ENCODE assay signal across 1 cellular context in the genomic region with DNA sequence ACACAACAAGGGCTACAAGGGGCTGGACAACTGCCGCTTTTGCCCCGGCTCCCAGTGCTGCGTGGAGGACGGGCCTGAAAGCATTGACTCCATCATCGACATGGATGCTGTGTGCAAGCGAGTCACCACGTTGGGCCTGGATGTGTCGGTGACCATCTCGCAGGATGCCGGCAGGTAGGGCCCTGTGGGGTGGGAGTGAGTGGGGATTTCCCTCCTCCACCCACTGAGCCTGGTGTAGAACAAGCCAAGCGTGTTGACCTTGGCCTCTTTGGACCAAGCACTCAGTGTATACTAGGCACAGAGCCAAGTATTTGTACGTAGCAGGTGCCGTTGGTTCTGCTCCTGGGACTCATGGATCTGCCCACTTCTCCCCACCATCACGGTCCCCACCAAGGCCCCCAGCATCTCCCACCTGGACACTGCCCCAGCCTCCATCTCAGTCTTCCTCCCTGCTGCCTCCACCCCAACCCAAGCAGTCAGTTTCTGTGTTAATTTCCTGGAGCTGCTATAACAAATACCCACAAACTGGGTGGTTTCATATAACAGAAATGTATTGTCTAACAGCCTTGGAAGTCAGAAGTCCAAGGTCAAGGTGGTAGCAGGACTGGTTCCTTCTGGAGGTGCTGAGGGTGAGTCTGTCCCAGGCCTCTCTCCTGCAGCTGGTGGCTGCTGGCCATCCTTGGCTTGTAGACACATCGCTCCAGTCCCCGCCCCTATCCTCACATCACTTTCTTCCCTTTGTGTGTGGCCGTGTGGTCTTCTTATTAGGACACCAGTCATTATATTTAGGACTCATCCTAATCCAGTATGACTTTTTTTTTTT.
TF ChIP-seq lines count a peak whose summit lies in the region.

No MANE protein-coding gene starts in this region.

TF ChIP-seq in HepG2, 621 proteins besides CTCF, POLR2A, EP300 and RAD21 (continued from another document and continues in another):
- TF ChIP-seq, protein P1, sequence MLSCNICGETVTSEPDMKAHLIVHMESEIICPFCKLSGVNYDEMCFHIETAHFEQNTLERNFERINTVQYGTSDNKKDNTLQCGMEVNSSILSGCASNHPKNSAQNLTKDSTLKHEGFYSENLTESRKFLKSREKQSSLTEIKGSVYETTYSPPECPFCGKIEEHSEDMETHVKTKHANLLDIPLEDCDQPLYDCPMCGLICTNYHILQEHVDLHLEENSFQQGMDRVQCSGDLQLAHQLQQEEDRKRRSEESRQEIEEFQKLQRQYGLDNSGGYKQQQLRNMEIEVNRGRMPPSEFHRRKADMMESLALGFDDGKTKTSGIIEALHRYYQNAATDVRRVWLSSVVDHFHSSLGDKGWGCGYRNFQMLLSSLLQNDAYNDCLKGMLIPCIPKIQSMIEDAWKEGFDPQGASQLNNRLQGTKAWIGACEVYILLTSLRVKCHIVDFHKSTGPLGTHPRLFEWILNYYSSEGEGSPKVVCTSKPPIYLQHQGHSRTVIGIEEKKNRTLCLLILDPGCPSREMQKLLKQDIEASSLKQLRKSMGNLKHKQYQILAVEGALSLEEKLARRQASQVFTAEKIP (CRISPR knock-in tag; IDR thresholded peaks at IDR 0.05; ENCODE audit: borderline replicate concordance) = no peak
- TF ChIP-seq MAFF (IDR thresholded peaks at IDR 0.05; ENCODE audit: low read depth, low read length) = no peak
- TF ChIP-seq, protein P2, sequence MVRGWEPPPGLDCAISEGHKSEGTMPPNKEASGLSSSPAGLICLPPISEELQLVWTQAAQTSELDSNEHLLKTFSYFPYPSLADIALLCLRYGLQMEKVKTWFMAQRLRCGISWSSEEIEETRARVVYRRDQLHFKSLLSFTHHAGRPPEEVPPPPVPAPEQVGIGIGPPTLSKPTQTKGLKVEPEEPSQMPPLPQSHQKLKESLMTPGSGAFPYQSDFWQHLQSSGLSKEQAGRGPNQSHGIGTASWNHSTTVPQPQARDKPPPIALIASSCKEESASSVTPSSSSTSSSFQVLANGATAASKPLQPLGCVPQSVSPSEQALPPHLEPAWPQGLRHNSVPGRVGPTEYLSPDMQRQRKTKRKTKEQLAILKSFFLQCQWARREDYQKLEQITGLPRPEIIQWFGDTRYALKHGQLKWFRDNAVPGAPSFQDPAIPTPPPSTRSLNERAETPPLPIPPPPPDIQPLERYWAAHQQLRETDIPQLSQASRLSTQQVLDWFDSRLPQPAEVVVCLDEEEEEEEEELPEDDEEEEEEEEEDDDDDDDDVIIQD (CRISPR knock-in tag; IDR thresholded peaks at IDR 0.05; ENCODE audit: low read depth) = no peak
- peak; percentile 94 for TF ChIP-seq ZNF205 (CRISPR knock-in tag; IDR thresholded peaks at IDR 0.05)
- TF ChIP-seq TARDBP (CRISPR knock-in tag; IDR thresholded peaks at IDR 0.05) = peak; percentile 77; the same call in 1 of the 2 replicates
- TF ChIP-seq TFE3 (CRISPR knock-in tag; IDR thresholded peaks at IDR 0.05) = no peak
- TF ChIP-seq ARHGAP35 (CRISPR knock-in tag; IDR thresholded peaks at IDR 0.05; ENCODE audit: borderline replicate concordance) = no peak
- TF ChIP-seq ZNF296 (CRISPR knock-in tag; conservative IDR thresholded peaks at IDR 0.05) = no peak
- TF ChIP-seq CERS6 (CRISPR knock-in tag; IDR thresholded peaks at IDR 0.05) = no peak
- TF ChIP-seq ZNF225 (CRISPR knock-in tag; IDR thresholded peaks at IDR 0.05) = 0 out of 2 replicates have a peak, but pooled peaks have one; percentile 45
- no peak for TF ChIP-seq NFYC (CRISPR knock-in tag; IDR thresholded peaks at IDR 0.05)
- TF ChIP-seq, protein P3, sequence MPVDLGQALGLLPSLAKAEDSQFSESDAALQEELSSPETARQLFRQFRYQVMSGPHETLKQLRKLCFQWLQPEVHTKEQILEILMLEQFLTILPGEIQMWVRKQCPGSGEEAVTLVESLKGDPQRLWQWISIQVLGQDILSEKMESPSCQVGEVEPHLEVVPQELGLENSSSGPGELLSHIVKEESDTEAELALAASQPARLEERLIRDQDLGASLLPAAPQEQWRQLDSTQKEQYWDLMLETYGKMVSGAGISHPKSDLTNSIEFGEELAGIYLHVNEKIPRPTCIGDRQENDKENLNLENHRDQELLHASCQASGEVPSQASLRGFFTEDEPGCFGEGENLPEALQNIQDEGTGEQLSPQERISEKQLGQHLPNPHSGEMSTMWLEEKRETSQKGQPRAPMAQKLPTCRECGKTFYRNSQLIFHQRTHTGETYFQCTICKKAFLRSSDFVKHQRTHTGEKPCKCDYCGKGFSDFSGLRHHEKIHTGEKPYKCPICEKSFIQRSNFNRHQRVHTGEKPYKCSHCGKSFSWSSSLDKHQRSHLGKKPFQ (CRISPR knock-in tag; IDR thresholded peaks at IDR 0.05; ENCODE audit: insufficient replicate concordance) = no peak
- TF ChIP-seq ZNF616 (CRISPR knock-in tag; IDR thresholded peaks at IDR 0.05; ENCODE audit: low read depth) = no peak
- peak; percentile 59; the same call in 1 of the 2 replicates for TF ChIP-seq NCOA2 (CRISPR knock-in tag; IDR thresholded peaks at IDR 0.05)
- TF ChIP-seq ZFP36L2 (CRISPR knock-in tag; IDR thresholded peaks at IDR 0.05) = no peak
- TF ChIP-seq THAP9 (CRISPR knock-in tag; IDR thresholded peaks at IDR 0.05; ENCODE audit: borderline replicate concordance) = no peak
- peak; percentile 96 for TF ChIP-seq BCL3 (CRISPR knock-in tag; IDR thresholded peaks at IDR 0.05)
- TF ChIP-seq GTF2F1 (IDR thresholded peaks at IDR 0.05; ENCODE audit: low read length) = no peak
- TF ChIP-seq MEIS1 (CRISPR knock-in tag; IDR thresholded peaks at IDR 0.05; ENCODE audit: borderline replicate concordance) = no peak
- TF ChIP-seq SRSF4 (IDR thresholded peaks at IDR 0.05; ENCODE audit: low read depth, low read length, poor library complexity, severe bottlenecking) = no peak
- peak; percentile 47; the same call in 1 of the 2 replicates for TF ChIP-seq NR2F6 (IDR thresholded peaks at IDR 0.05)
- TF ChIP-seq NR2F6 (CRISPR knock-in tag; IDR thresholded peaks at IDR 0.05) = peak; percentile 75
- no peak for TF ChIP-seq ZSCAN31 (CRISPR knock-in tag; IDR thresholded peaks at IDR 0.05; ENCODE audit: low read depth)
- no peak for TF ChIP-seq NR1H2 (CRISPR knock-in tag; IDR thresholded peaks at IDR 0.05; ENCODE audit: borderline replicate concordance, low read depth)
- 0 out of 2 replicates have a peak, but pooled peaks have one; percentile 13 for TF ChIP-seq ZMYM2 (CRISPR knock-in tag; IDR thresholded peaks at IDR 0.05)
- TF ChIP-seq ZNF558 (CRISPR knock-in tag; IDR thresholded peaks at IDR 0.05; ENCODE audit: borderline replicate concordance) = no peak
- TF ChIP-seq FOXA1 (IDR thresholded peaks at IDR 0.05) = no peak
- TF ChIP-seq FOXA1 (CRISPR knock-in tag; IDR thresholded peaks at IDR 0.05) = peak; percentile 72
- no peak for TF ChIP-seq ZNF75D (CRISPR knock-in tag; IDR thresholded peaks at IDR 0.05; ENCODE audit: borderline replicate concordance)
- TF ChIP-seq ZNF343 (CRISPR knock-in tag; IDR thresholded peaks at IDR 0.05) = no peak
- no peak for TF ChIP-seq KAT8 (CRISPR knock-in tag; IDR thresholded peaks at IDR 0.05)
- peak; percentile 52; the same call in 1 of the 2 replicates for TF ChIP-seq SAP130 (CRISPR knock-in tag; IDR thresholded peaks at IDR 0.05; ENCODE audit: low read depth)
- TF ChIP-seq ZFP36L1 (CRISPR knock-in tag; IDR thresholded peaks at IDR 0.05) = no peak
- TF ChIP-seq, protein P4, sequence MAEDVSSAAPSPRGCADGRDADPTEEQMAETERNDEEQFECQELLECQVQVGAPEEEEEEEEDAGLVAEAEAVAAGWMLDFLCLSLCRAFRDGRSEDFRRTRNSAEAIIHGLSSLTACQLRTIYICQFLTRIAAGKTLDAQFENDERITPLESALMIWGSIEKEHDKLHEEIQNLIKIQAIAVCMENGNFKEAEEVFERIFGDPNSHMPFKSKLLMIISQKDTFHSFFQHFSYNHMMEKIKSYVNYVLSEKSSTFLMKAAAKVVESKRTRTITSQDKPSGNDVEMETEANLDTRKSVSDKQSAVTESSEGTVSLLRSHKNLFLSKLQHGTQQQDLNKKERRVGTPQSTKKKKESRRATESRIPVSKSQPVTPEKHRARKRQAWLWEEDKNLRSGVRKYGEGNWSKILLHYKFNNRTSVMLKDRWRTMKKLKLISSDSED (CRISPR knock-in tag; IDR thresholded peaks at IDR 0.05) = no peak
- no peak for TF ChIP-seq ZIK1 (CRISPR knock-in tag; IDR thresholded peaks at IDR 0.05; ENCODE audit: borderline replicate concordance, low read depth)
- TF ChIP-seq FOSL1 (CRISPR knock-in tag; IDR thresholded peaks at IDR 0.05; ENCODE audit: borderline replicate concordance) = no peak
- TF ChIP-seq ATF3 (CRISPR knock-in tag; IDR thresholded peaks at IDR 0.05) = no peak
- TF ChIP-seq, protein P5, sequence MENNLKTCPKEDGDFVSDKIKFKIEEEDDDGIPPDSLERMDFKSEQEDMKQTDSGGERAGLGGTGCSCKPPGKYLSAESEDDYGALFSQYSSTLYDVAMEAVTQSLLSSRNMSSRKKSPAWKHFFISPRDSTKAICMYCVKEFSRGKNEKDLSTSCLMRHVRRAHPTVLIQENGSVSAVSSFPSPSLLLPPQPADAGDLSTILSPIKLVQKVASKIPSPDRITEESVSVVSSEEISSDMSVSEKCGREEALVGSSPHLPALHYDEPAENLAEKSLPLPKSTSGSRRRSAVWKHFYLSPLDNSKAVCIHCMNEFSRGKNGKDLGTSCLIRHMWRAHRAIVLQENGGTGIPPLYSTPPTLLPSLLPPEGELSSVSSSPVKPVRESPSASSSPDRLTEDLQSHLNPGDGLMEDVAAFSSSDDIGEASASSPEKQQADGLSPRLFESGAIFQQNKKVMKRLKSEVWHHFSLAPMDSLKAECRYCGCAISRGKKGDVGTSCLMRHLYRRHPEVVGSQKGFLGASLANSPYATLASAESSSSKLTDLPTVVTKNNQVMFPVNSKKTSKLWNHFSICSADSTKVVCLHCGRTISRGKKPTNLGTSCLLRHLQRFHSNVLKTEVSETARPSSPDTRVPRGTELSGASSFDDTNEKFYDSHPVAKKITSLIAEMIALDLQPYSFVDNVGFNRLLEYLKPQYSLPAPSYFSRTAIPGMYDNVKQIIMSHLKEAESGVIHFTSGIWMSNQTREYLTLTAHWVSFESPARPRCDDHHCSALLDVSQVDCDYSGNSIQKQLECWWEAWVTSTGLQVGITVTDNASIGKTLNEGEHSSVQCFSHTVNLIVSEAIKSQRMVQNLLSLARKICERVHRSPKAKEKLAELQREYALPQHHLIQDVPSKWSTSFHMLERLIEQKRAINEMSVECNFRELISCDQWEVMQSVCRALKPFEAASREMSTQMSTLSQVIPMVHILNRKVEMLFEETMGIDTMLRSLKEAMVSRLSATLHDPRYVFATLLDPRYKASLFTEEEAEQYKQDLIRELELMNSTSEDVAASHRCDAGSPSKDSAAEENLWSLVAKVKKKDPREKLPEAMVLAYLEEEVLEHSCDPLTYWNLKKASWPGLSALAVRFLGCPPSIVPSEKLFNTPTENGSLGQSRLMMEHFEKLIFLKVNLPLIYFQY (CRISPR knock-in tag; IDR thresholded peaks at IDR 0.05; ENCODE audit: borderline replicate concordance) = no peak; the same call in 1 of the 2 replicates
- TF ChIP-seq AKAP8 (CRISPR knock-in tag; IDR thresholded peaks at IDR 0.05) = peak; percentile 24; the same call in 1 of the 2 replicates
- TF ChIP-seq MAX (IDR thresholded peaks at IDR 0.05) = 0 out of 2 replicates have a peak, but pooled peaks have one; percentile 33
- TF ChIP-seq ZNF839 (CRISPR knock-in tag; IDR thresholded peaks at IDR 0.05; ENCODE audit: borderline replicate concordance) = no peak
- TF ChIP-seq FLYWCH1 (CRISPR knock-in tag; IDR thresholded peaks at IDR 0.05) = no peak
